In the genomic region with DNA sequence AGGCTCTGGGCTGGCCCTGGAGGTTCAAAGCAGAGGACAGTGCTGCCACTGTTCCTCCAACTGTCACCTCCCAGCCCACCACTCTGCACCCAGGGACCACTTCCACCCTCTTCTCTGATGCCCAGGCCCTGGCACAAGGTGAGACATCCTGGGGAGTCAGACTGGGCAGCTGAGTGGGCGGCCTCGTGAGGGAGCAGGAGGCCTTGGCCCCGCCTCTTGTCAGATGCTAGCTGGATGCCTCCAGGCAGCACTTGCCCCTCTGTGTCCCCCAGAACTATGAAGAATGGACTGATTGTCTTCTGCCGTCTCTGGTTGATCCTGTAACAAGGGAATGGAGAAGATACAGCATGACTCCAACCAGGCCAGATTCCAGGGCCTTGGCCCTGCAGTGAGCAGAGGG, we compare ENCODE assay signal across 31 cellular contexts.
"Had no signal": no experiment of that assay in that cellular context is flagged by ENCODE, and none has a peak within 500 bp of the region (broad histone marks: within the 10 kb centered on the region; RNA-seq: fewer than 3 reads in every experiment).

No MANE protein-coding gene starts in this region.

- FAIRE-seq: astrocyte, HepG2, TTC549 had no signal

- H3K27ac ChIP-seq: Peyer's patch, RWPE1, SK-N-MC had no signal

- H3K9me3 Mint-ChIP-seq: activated naive CD4-positive, alpha-beta T cell treated with anti-CD3 and anti-CD28 coated beads for 36 hours; activated T-helper 1 cell treated with anti-CD3 and anti-CD28 coated beads, Interleukin-12 subunit alpha, Interleukin-12 subunit beta, Interleukin-2, Interleukin-4 antibody, amounts not matched to agents 30 ng/mL and 10 ng/mL and 1 ng/mL, durations not matched to agents 14 hours and 24 hours and 36 hours; T-cell had no signal

- DNase-seq: activated CD4-positive, alpha-beta T cell treated with anti-CD3 and anti-CD28 coated beads for 48 hours; activated CD4-positive, alpha-beta T cell treated with anti-CD3 and anti-CD28 coated beads, Interleukin-2, amount 50 U/mL, for 4 hours; activated CD4-positive, CD25-positive, alpha-beta regulatory T cell treated with anti-CD3 and anti-CD28 coated beads, Interleukin-2, amount 50 U/mL, for 72 hours; activated CD8-positive, alpha-beta memory T cell treated with anti-CD3 and anti-CD28 coated beads, Interleukin-2, amount 50 U/mL, for 48 hours; activated CD8-positive, alpha-beta T cell treated with anti-CD3 and anti-CD28 coated beads, Interleukin-2, amount 10 ng/mL, durations not matched to agents 7 days and 5 days; activated effector memory CD4-positive, alpha-beta T cell treated with anti-CD3 and anti-CD28 coated beads, Interleukin-2, amount 50 U/mL, for 16 hours; activated naive CD4-positive, alpha-beta T cell treated with anti-CD3 and anti-CD28 coated beads for 36 hours; activated T-cell treated with anti-CD3 and anti-CD28 coated beads, Interleukin-2, amount 50 U/mL, for 1 hour; amygdala; MG63; NCI-H1105; NCI-H1436; NCI-H1694 treated with DMSO at 0.1 percent for 48 hours; NCI-H2029 treated with DMSO at 0.1 percent for 48 hours; NCI-H345; NCI-H510A; NCI-H69; NK-92 treated with Interleukin-12 subunit alpha and Interleukin-12 subunit beta, amount 100 ng/mL, for 24 hours; SHP77 treated with DMSO at 0.1 percent for 48 hours; T-cell; T-helper 2 cell; T1000 had no signal

- H3K36me3 ChIP-seq: MG63, Peyer's patch had no signal

- H3K4me3 Mint-ChIP-seq: activated CD8-positive, alpha-beta T cell treated with anti-CD3 and anti-CD28 coated beads, Interleukin-2, amount 10 ng/mL, durations not matched to agents 7 days and 5 days; activated naive CD4-positive, alpha-beta T cell treated with anti-CD3 and anti-CD28 coated beads for 36 hours; activated naive CD8-positive, alpha-beta T cell; activated T-helper 1 cell treated with anti-CD3 and anti-CD28 coated beads, Interleukin-12 subunit alpha, Interleukin-12 subunit beta, Interleukin-2, Interleukin-4 antibody, amounts not matched to agents 30 ng/mL and 10 ng/mL and 1 ng/mL, durations not matched to agents 14 hours and 24 hours and 36 hours; brain; T-cell had no signal

- H3K36me3 Mint-ChIP-seq: activated naive CD8-positive, alpha-beta T cell; brain; T-cell had no signal

- H3K4me3 ChIP-seq: MG63, Peyer's patch, SK-N-MC had no signal

- ATAC-seq: activated CD8-positive, alpha-beta T cell treated with anti-CD3 and anti-CD28 coated beads, Interleukin-2, amount 10 ng/mL, durations not matched to agents 7 days and 5 days; HepG2; T-cell had no signal

- H3K9me3 ChIP-seq: MG63, Peyer's patch had no signal

- H3K27ac Mint-ChIP-seq: activated CD8-positive, alpha-beta T cell treated with anti-CD3 and anti-CD28 coated beads, Interleukin-2, amount 10 ng/mL, durations not matched to agents 7 days and 5 days; activated naive CD4-positive, alpha-beta T cell treated with anti-CD3 and anti-CD28 coated beads for 36 hours; activated naive CD8-positive, alpha-beta T cell; activated T-helper 1 cell treated with anti-CD3 and anti-CD28 coated beads, Interleukin-12 subunit alpha, Interleukin-12 subunit beta, Interleukin-2, Interleukin-4 antibody, amounts not matched to agents 30 ng/mL and 10 ng/mL and 1 ng/mL, durations not matched to agents 14 hours and 24 hours and 36 hours; T-cell had no signal
